In the genomic region with DNA sequence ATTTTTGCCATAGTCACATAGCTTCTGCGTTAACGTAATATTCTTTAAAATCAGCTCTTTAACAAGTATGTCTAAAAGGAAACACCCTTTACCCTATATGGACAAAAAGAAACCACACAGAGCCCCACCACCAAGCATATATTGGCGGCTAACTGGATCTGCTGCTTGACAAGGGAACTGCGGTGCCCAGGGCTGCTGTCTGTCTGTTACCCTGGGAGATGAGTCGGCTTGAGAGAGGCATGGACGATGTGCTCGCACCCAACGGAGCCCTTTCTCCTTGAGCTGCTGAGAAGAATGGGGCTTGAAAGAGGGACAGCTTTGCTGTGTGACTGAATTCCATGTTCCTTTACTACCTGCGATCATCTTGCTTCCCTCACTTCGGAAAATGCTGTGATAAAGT, we compare ENCODE assay signal across 9 cellular contexts.
DNase-seq lines count a peak whose midpoint lies in the region; ATAC-seq, FAIRE-seq and TF ChIP-seq lines count a peak whose summit lies in the region.
"Had no signal": no experiment of that assay in that cellular context is flagged by ENCODE, and none has a peak within 500 bp of the region (broad histone marks: within the 10 kb centered on the region; RNA-seq: fewer than 3 reads in every experiment).

No MANE protein-coding gene starts in this region.

- no peak for TF ChIP-seq CTCF in DND-41 (IDR thresholded peaks at IDR 0.05; ENCODE audit: borderline replicate concordance, extremely low read depth, low read length, poor library complexity, severe bottlenecking)
- no peak for TF ChIP-seq CTCF in mesothelial cell of epicardium (IDR thresholded peaks at IDR 0.05; ENCODE audit: unreplicated experiment)
- TF ChIP-seq CTCF in upper lobe of left lung (IDR thresholded peaks at IDR 0.05): no peak
- no peak for TF ChIP-seq CTCF in kidney (IDR thresholded peaks at IDR 0.05; ENCODE audit: borderline replicate concordance, extremely low read depth, insufficient read depth)
- no peak for TF ChIP-seq CTCF in coronary artery (IDR thresholded peaks at IDR 0.05)

- no peaks in the 10 kb centered on the region for H3K36me3 Mint-ChIP-seq in activated CD8-positive, alpha-beta T cell treated with anti-CD3 and anti-CD28 coated beads, Interleukin-2, amount 10 ng/mL, durations not matched to agents 7 days and 5 days (ENCODE audit: low read depth)
- peaks cover 15% of the 10 kb centered on the region for H3K36me3 Mint-ChIP-seq in mesothelial cell of epicardium

- ATAC-seq in DND-41 (ENCODE audit: insufficient read depth, low read depth) (peak; percentile 68), GM18519 (IDR thresholded peaks at IDR 0.05; ENCODE audit: low FRiP score, unreplicated experiment) (no peak), upper lobe of left lung (ENCODE audit: low FRiP score in 2 of 2) (no peak)
- ATAC-seq in activated CD8-positive, alpha-beta T cell treated with anti-CD3 and anti-CD28 coated beads, Interleukin-2, amount 10 ng/mL, durations not matched to agents 7 days and 5 days: peak; percentile 85

- CTCF ChIA-PET in activated CD8-positive, alpha-beta T cell treated with anti-CD3 and anti-CD28 coated beads, Interleukin-2, amount 10 ng/mL, durations not matched to agents 7 days and 5 days (lab: Charles Lee): interaction anchor here (0.7 to 1.0 kb wide), 3 partner anchors 9 to 314 kb away, joined by 3 read pairs; no protein-coding TSS in a partner anchor

- H3K9me3 ChIP-seq in DND-41 (ENCODE audit: insufficient read depth, low read length, severe bottlenecking) (no peaks in the 10 kb centered on the region), upper lobe of left lung (no peaks in the 10 kb centered on the region), kidney (ENCODE audit: control insufficient read depth in 1 of 2, low read length in 2 of 2) (no peaks in the 10 kb centered on the region)
- H3K9me3 ChIP-seq: sigmoid colon had no signal

- H3K4me2 ChIP-seq in DND-41 (ENCODE audit: insufficient read depth, low read length): peak overlapping the region; percentile 69

- no peaks in the 10 kb centered on the region for H4K20me1 ChIP-seq in DND-41 (ENCODE audit: insufficient read depth, low read length)

- peak overlapping the region; percentile 76 for H2AFZ ChIP-seq in DND-41 (ENCODE audit: low read depth, low read length)

- peak overlapping the region; percentile 58 for H3K4me3 Mint-ChIP-seq in activated CD8-positive, alpha-beta T cell treated with anti-CD3 and anti-CD28 coated beads, Interleukin-2, amount 10 ng/mL, durations not matched to agents 7 days and 5 days
- H3K4me3 Mint-ChIP-seq in mesothelial cell of epicardium: peak overlapping the region; percentile 62

- DNase-seq in DND-41 (peak; percentile 59), MV-4-11 (lab: John Stamatoyannopoulos, UW) (peak; percentile 24), mesothelial cell of epicardium (ENCODE audit: low spot score in 2 of 2, unreplicated experiment in 2 of 2) (no peak), upper lobe of left lung (no peak), kidney (no peak), coronary artery (ENCODE audit: low spot score) (no peak)
- DNase-seq in activated CD8-positive, alpha-beta T cell treated with anti-CD3 and anti-CD28 coated beads, Interleukin-2, amount 10 ng/mL, durations not matched to agents 7 days and 5 days: peak; percentile 61
- DNase-seq: sigmoid colon had no signal

- intact Hi-C loops in kidney (cut with DNase I): no loop called here

- peak overlapping the region; percentile 16 for H3K27ac Mint-ChIP-seq in activated CD8-positive, alpha-beta T cell treated with anti-CD3 and anti-CD28 coated beads, Interleukin-2, amount 10 ng/mL, durations not matched to agents 7 days and 5 days
- H3K27ac Mint-ChIP-seq in mesothelial cell of epicardium: peak overlapping the region; percentile 96

- H3K4me1 ChIP-seq in DND-41 (ENCODE audit: insufficient read depth, low read length) (peaks cover 25% of the 10 kb centered on the region), upper lobe of left lung (peaks cover 8 to 17% (median 11%) of the 10 kb centered on the region in 4 donors), kidney (ENCODE audit: control insufficient read depth in 1 of 2, insufficient read depth in 1 of 2, low read depth in 1 of 2, low read length in 2 of 2) (peaks cover 0 to 4% of the 10 kb centered on the region in 2 donors)

- POLR2A ChIA-PET in activated CD8-positive, alpha-beta T cell treated with anti-CD3 and anti-CD28 coated beads, Interleukin-2, amount 10 ng/mL, durations not matched to agents 7 days and 5 days (lab: Charles Lee): no interaction called here

- no peak for FAIRE-seq in kidney (lab: Jason Lieb, UNC)

- no peak for TF ChIP-seq POLR2A in upper lobe of left lung (IDR thresholded peaks at IDR 0.05)

- 39 to 66% methylated on average over 10 of the region's 10 CpGs for WGBS in upper lobe of left lung, 2 donors

- no peaks in the 10 kb centered on the region for H3K36me3 ChIP-seq in DND-41 (ENCODE audit: insufficient read depth, low read length)
- H3K36me3 ChIP-seq in upper lobe of left lung: no peaks in the 10 kb centered on the region
- H3K36me3 ChIP-seq in kidney (ENCODE audit: control insufficient read depth in 1 of 2, insufficient read depth in 2 of 2, low read length in 2 of 2): no peaks in the 10 kb centered on the region
- H3K36me3 ChIP-seq: sigmoid colon had no signal

- no peak for TF ChIP-seq EP300 in upper lobe of left lung (IDR thresholded peaks at IDR 0.05)

- H3K9me3 Mint-ChIP-seq in activated CD8-positive, alpha-beta T cell treated with anti-CD3 and anti-CD28 coated beads, Interleukin-2, amount 10 ng/mL, durations not matched to agents 7 days and 5 days (ENCODE audit: insufficient read depth): no peaks in the 10 kb centered on the region
- H3K9me3 Mint-ChIP-seq in mesothelial cell of epicardium: peaks cover 6% of the 10 kb centered on the region

- H3K27ac ChIP-seq in DND-41 (ENCODE audit: low read length): peak overlapping the region; percentile 78
- H3K27ac ChIP-seq in upper lobe of left lung: no peak overlapping the region
- no peak overlapping the region for H3K27ac ChIP-seq in kidney (ENCODE audit: low read depth in 2 of 2, low read length in 2 of 2)
- H3K27ac ChIP-seq in coronary artery: no peak overlapping the region
- H3K27ac ChIP-seq: sigmoid colon had no signal

- H3K9ac ChIP-seq in DND-41 (ENCODE audit: low read depth, low read length) (peak overlapping the region; percentile 34; the same call in 1 of the 2 replicates), kidney (ENCODE audit: low read length in 2 of 2) (no peak overlapping the region)

- H3K27me3 Mint-ChIP-seq in activated CD8-positive, alpha-beta T cell treated with anti-CD3 and anti-CD28 coated beads, Interleukin-2, amount 10 ng/mL, durations not matched to agents 7 days and 5 days (ENCODE audit: low read depth): peaks cover 7% of the 10 kb centered on the region
- H3K27me3 Mint-ChIP-seq in mesothelial cell of epicardium (ENCODE audit: low read depth): no peaks in the 10 kb centered on the region

- peak overlapping the region in 1 of 2 experiments; percentile 52; a peak in 1 of 4 replicates for H3K4me3 ChIP-seq in DND-41 (ENCODE audit: low read depth in 1 of 2, low read length in 2 of 2)
- no peak overlapping the region for H3K4me3 ChIP-seq in upper lobe of left lung
- no peak overlapping the region for H3K4me3 ChIP-seq in kidney (ENCODE audit: low read length in 2 of 2)
- H3K4me3 ChIP-seq in coronary artery: no peak overlapping the region

- H3K4me1 Mint-ChIP-seq in activated CD8-positive, alpha-beta T cell treated with anti-CD3 and anti-CD28 coated beads, Interleukin-2, amount 10 ng/mL, durations not matched to agents 7 days and 5 days (ENCODE audit: low read depth): peaks cover 20% of the 10 kb centered on the region
- H3K4me1 Mint-ChIP-seq in mesothelial cell of epicardium: peaks cover 37% of the 10 kb centered on the region

- H3K79me2 ChIP-seq in DND-41 (ENCODE audit: insufficient read depth, low read length): no peaks in the 10 kb centered on the region

- H3K27me3 ChIP-seq in DND-41 (ENCODE audit: insufficient read depth, low read length, poor library complexity): no peaks in the 10 kb centered on the region
- no peaks in the 10 kb centered on the region for H3K27me3 ChIP-seq in upper lobe of left lung
- H3K27me3 ChIP-seq: sigmoid colon had no signal

Comparison
In these comparisons a context has a peak if more than half of its experiments do, and no peak if none do; other contexts are left out.
1. ATAC-seq: peak in DND-41 (single experiment) and activated CD8-positive, alpha-beta T cell treated with anti-CD3 and anti-CD28 coated beads, Interleukin-2, amount 10 ng/mL, durations not matched to agents 7 days and 5 days (single experiment); none in GM18519 (single experiment) and upper lobe of left lung (0 of 2).
2. DNase-seq: peak in DND-41 (single experiment), MV-4-11 (single experiment) and activated CD8-positive, alpha-beta T cell treated with anti-CD3 and anti-CD28 coated beads, Interleukin-2, amount 10 ng/mL, durations not matched to agents 7 days and 5 days (single experiment); none in mesothelial cell of epicardium (0 of 2), upper lobe of left lung (0 of 2), kidney (single experiment) and coronary artery (single experiment).